8 cellular contexts compared by ENCODE assay signal in genomic region chr20:31587545-31588389, GRCh38. TPM values are rescaled to one million over a fixed set of nuclear protein-coding genes. Genes with fewer than 3 reads are reported as not detected.
DNase-seq lines count a peak whose midpoint lies in the region; ATAC-seq and TF ChIP-seq lines count a peak whose summit lies in the region.

No MANE protein-coding gene starts in this region.

- H3K27me3 ChIP-seq in ACC112 (ENCODE audit: insufficient read depth, low read length) (no peaks in the 10 kb centered on the region), left ventricle myocardium inferior (ENCODE audit: low read depth) (no peaks in the 10 kb centered on the region), gastrocnemius medialis (no peaks in the 10 kb centered on the region)

- H3K4me3 ChIP-seq in ACC112 (ENCODE audit: low read depth, low read length) = peak overlapping the region; percentile 82
- H3K4me3 ChIP-seq in left ventricle myocardium inferior = peak overlapping the region; percentile 63
- peak overlapping the region; percentile 42 to 67 (median 56) for H3K4me3 ChIP-seq in gastrocnemius medialis

- peak in 1 of 2 donors; percentile 13 for TF ChIP-seq POLR2A in gastrocnemius medialis (IDR thresholded peaks at IDR 0.05)

- H3K36me3 ChIP-seq in ACC112 (ENCODE audit: insufficient read depth, low read length) (no peaks in the 10 kb centered on the region), left ventricle myocardium inferior (no peaks in the 10 kb centered on the region), gastrocnemius medialis (no peaks in the 10 kb centered on the region)

- no peaks in the 10 kb centered on the region for H3K79me2 ChIP-seq in ACC112 (ENCODE audit: control insufficient read depth, insufficient read depth, low read length, unreplicated experiment)

- no peaks in the 10 kb centered on the region for H3K9me3 Mint-ChIP-seq in activated T-helper 2 cell treated with anti-CD3 and anti-CD28 coated beads, Interferon-gamma antibody, Interleukin-2, Interleukin-4, amounts not matched to agents 10 μg/mL and 5 μg/mL and 100 μg/mL, durations not matched to agents 14 hours and 24 hours and 36 hours

- peak overlapping the region; percentile 66 for H3K4me3 Mint-ChIP-seq in activated T-helper 2 cell treated with anti-CD3 and anti-CD28 coated beads, Interferon-gamma antibody, Interleukin-2, Interleukin-4, amounts not matched to agents 10 μg/mL and 5 μg/mL and 100 μg/mL, durations not matched to agents 14 hours and 24 hours and 36 hours (ENCODE audit: low read depth)

- H3K4me1 Mint-ChIP-seq in activated T-helper 2 cell treated with anti-CD3 and anti-CD28 coated beads, Interferon-gamma antibody, Interleukin-2, Interleukin-4, amounts not matched to agents 10 μg/mL and 5 μg/mL and 100 μg/mL, durations not matched to agents 14 hours and 24 hours and 36 hours (ENCODE audit: low read depth) = peaks cover 5% of the 10 kb centered on the region

- peak; percentile 68 for DNase-seq in GM20000 (ENCODE audit: low spot score)
- no peak for DNase-seq in activated T-helper 2 cell treated with anti-CD3 and anti-CD28 coated beads, Interferon-gamma antibody, Interleukin-2, Interleukin-4, amounts not matched to agents 10 μg/mL and 5 μg/mL and 100 μg/mL, durations not matched to agents 14 hours and 24 hours and 36 hours (ENCODE audit: low spot score)
- peak; percentile 71 for DNase-seq in left ventricle myocardium inferior
- DNase-seq in gastrocnemius medialis = no peak
- DNase-seq in dedifferentiated amniotic fluid mesenchymal stem cell (ENCODE audit: extremely low spot score) = no peak
- DNase-seq in ureter (ENCODE audit: low spot score) = no peak

- H3K4me1 ChIP-seq in ACC112 (ENCODE audit: control insufficient read depth, insufficient read depth, low read length, unreplicated experiment) (peaks cover 23% of the 10 kb centered on the region), left ventricle myocardium inferior (peaks cover 22% of the 10 kb centered on the region), gastrocnemius medialis (peaks cover 4 to 11% of the 10 kb centered on the region in 2 donors)

- H2AFZ ChIP-seq in ACC112 (ENCODE audit: low read length, unreplicated experiment) = peak overlapping the region; percentile 75

- H3K36me3 Mint-ChIP-seq in activated T-helper 2 cell treated with anti-CD3 and anti-CD28 coated beads, Interferon-gamma antibody, Interleukin-2, Interleukin-4, amounts not matched to agents 10 μg/mL and 5 μg/mL and 100 μg/mL, durations not matched to agents 14 hours and 24 hours and 36 hours (ENCODE audit: low read depth) = peaks cover 4% of the 10 kb centered on the region

- TF ChIP-seq CTCF in GM20000 (IDR thresholded peaks at IDR 0.05; ENCODE audit: extremely low read depth, missing control alignments) = no peak
- TF ChIP-seq CTCF in left ventricle myocardium inferior (IDR thresholded peaks at IDR 0.05; ENCODE audit: borderline replicate concordance) = no peak
- no peak for TF ChIP-seq CTCF in gastrocnemius medialis (IDR thresholded peaks at IDR 0.05 in 4 of 5, conservative IDR thresholded peaks at IDR 0.05 in 1 of 5)

- intact Hi-C loops in activated T-helper 2 cell treated with anti-CD3 and anti-CD28 coated beads, Interferon-gamma antibody, Interleukin-2, Interleukin-4, amounts not matched to agents 10 μg/mL and 5 μg/mL and 100 μg/mL, durations not matched to agents 14 hours and 24 hours and 36 hours (cut with micrococcal nuclease) = no loop called here
- intact Hi-C loops in left ventricle myocardium inferior (cut with micrococcal nuclease) (no loop called here), gastrocnemius medialis (cut with DNase I; ENCODE audit: low total_unique reads) (no loop called here)

- peak; percentile 58 to 63 for ATAC-seq in gastrocnemius medialis
- no peak for ATAC-seq in HG03521 (IDR thresholded peaks at IDR 0.05; ENCODE audit: unreplicated experiment)

- no peak overlapping the region for H3K27ac Mint-ChIP-seq in activated T-helper 2 cell treated with anti-CD3 and anti-CD28 coated beads, Interferon-gamma antibody, Interleukin-2, Interleukin-4, amounts not matched to agents 10 μg/mL and 5 μg/mL and 100 μg/mL, durations not matched to agents 14 hours and 24 hours and 36 hours

- peak overlapping the region; percentile 33; the same call in 1 of the 2 replicates for H3K27ac ChIP-seq in ACC112 (ENCODE audit: low read depth, low read length)
- H3K27ac ChIP-seq in left ventricle myocardium inferior (replicated peaks) = peak overlapping the region; percentile 95
- peak overlapping the region; percentile 67 to 75 (median 69) for H3K27ac ChIP-seq in gastrocnemius medialis

- in situ Hi-C loops in gastrocnemius medialis (cut with MboI; ENCODE audit: low sequenced_read_pairs in 4 of 4) = no loop called here

- H3K9me3 ChIP-seq in left ventricle myocardium inferior (replicated peaks) (no peaks in the 10 kb centered on the region), gastrocnemius medialis (no peaks in the 10 kb centered on the region)

- H3K27me3 Mint-ChIP-seq in activated T-helper 2 cell treated with anti-CD3 and anti-CD28 coated beads, Interferon-gamma antibody, Interleukin-2, Interleukin-4, amounts not matched to agents 10 μg/mL and 5 μg/mL and 100 μg/mL, durations not matched to agents 14 hours and 24 hours and 36 hours (ENCODE audit: low read depth) = peaks cover 29% of the 10 kb centered on the region

RNA-seq across cellular contexts. Expression of gene ID1, which starts 17.3 kb away (rescaled TPM):
- total RNA-seq in activated T-helper 2 cell treated with anti-CD3 and anti-CD28 coated beads, Interferon-gamma antibody, Interleukin-2, Interleukin-4, amounts not matched to agents 10 μg/mL and 5 μg/mL and 100 μg/mL, durations not matched to agents 14 hours and 24 hours and 36 hours = 1.5 and 2.1 TPM in 2 replicates
- total RNA-seq in left ventricle myocardium inferior (91.5 TPM), gastrocnemius medialis (100 to 1,000 TPM; 115 to 206 (median 148) TPM), ureter (367 TPM)

RNA-seq across cellular contexts. Expression of gene COX4I2, which starts 49.9 kb away (rescaled TPM):
- total RNA-seq in activated T-helper 2 cell treated with anti-CD3 and anti-CD28 coated beads, Interferon-gamma antibody, Interleukin-2, Interleukin-4, amounts not matched to agents 10 μg/mL and 5 μg/mL and 100 μg/mL, durations not matched to agents 14 hours and 24 hours and 36 hours = not detected in 2 replicates
- total RNA-seq in left ventricle myocardium inferior (7.6 TPM), gastrocnemius medialis (10 to 100 TPM in 1 of 4 donors, 1 to 10 TPM in 3; 3.9 to 10.4 (median 4.3) TPM), ureter (4.0 TPM)

Comparison
In these comparisons a context has a peak if more than half of its experiments do, and no peak if none do; other contexts are left out.
1. H3K27ac ChIP-seq: peak in every context shown above with its lines; median percentile 95 in left ventricle myocardium inferior; 69 in gastrocnemius medialis; 33 in ACC112.
2. DNase-seq: peak in GM20000 (single experiment) and left ventricle myocardium inferior (single experiment); none in activated T-helper 2 cell treated with anti-CD3 and anti-CD28 coated beads, Interferon-gamma antibody, Interleukin-2, Interleukin-4, amounts not matched to agents 10 μg/mL and 5 μg/mL and 100 μg/mL, durations not matched to agents 14 hours and 24 hours and 36 hours (single experiment), gastrocnemius medialis (0 of 2), dedifferentiated amniotic fluid mesenchymal stem cell (single experiment) and ureter (single experiment).
3. RNA of gene ID1, which starts 17.3 kb away (total RNA-seq): 367 TPM in ureter (single experiment), 115 to 206 TPM in gastrocnemius medialis and 91.5 TPM in left ventricle myocardium inferior (single experiment); 1.5 to 2.1 TPM in activated T-helper 2 cell treated with anti-CD3 and anti-CD28 coated beads, Interferon-gamma antibody, Interleukin-2, Interleukin-4, amounts not matched to agents 10 μg/mL and 5 μg/mL and 100 μg/mL, durations not matched to agents 14 hours and 24 hours and 36 hours; every median in the first group is over 10 times any median in the second.
4. Peak in every context shown above with its lines, with median percentiles within 50 percentile points of each other: H3K4me3 ChIP-seq.